Comparison of ENCODE assay signal across 32 cellular contexts in genomic region chr22:44042822-44043221, GRCh38. TPM values are rescaled to one million over a fixed set of nuclear protein-coding genes. Genes with fewer than 3 reads are reported as not detected.
A peak's percentile ranks its signal among the peaks of the same experiment; 100 is the strongest.
DNase-seq lines count a peak whose midpoint lies in the region; ATAC-seq, FAIRE-seq and TF ChIP-seq lines count a peak whose summit lies in the region.
"Had no signal": no experiment of that assay in that cellular context is flagged by ENCODE, and none has a peak within 500 bp of the region (broad histone marks: within the 10 kb centered on the region; RNA-seq: fewer than 3 reads in every experiment).

No MANE protein-coding gene starts in this region.

- BruUV-seq in GM12878 (replicated peaks; lab: Mats Ljungman, UMichigan) = TSS peak; percentile 33

- RAD21 ChIA-PET in GM12878 (lab: Charles Lee; ENCODE audit: unreplicated experiment) = interaction anchor here (0.8 to 2.8 kb wide), 6 partner anchors 17 to 138 kb away, joined by 3 to 42 read pairs (median 4); partner anchors contain the start of genes PARVB and PARVG

- no peak overlapping the region for H2AFZ ChIP-seq in GM12878 (ENCODE audit: control insufficient read depth, low read depth, low read length)

- no peak for TF ChIP-seq EP300 in GM12878 (IDR thresholded peaks at IDR 0.05; ENCODE audit: borderline replicate concordance in 1 of 2, control insufficient read depth in 1 of 2, low read depth in 2 of 2, low read length in 2 of 2)

- FAIRE-seq in GM12878 (lab: Jason Lieb, UNC) = no peak
- FAIRE-seq: endometrium, urothelium cell line had no signal

- peak overlapping the region; percentile 81 for H3K4me2 ChIP-seq in GM12878 (ENCODE audit: control insufficient read depth, insufficient read depth)

- H3K4me3 ChIP-seq in GM12878 (0 out of 2 replicates have a peak overlapping the region, but pooled peaks have one; percentile 32), left lung (no peak overlapping the region)
- H3K4me3 ChIP-seq: heart left ventricle, lower lobe of right lung, testis had no signal

- H3K27me3 ChIP-seq in GM12878 (replicated peaks in 1 of 2; ENCODE audit: control insufficient read depth in 2 of 2, insufficient read depth in 2 of 2, low read length in 1 of 2) = no peaks in the 10 kb centered on the region
- H3K27me3 ChIP-seq in left lung = no peaks in the 10 kb centered on the region
- H3K27me3 ChIP-seq: heart left ventricle, testis had no signal

- no peaks in the 10 kb centered on the region for H4K20me1 ChIP-seq in GM12878 (ENCODE audit: control insufficient read depth, insufficient read depth)

- DNase-seq in DMS53 (lab: John Stamatoyannopoulos, UW) = peak; percentile 33
- no peak for DNase-seq in DMS53 treated with DMSO at 0.1 percent for 48 hours (lab: John Stamatoyannopoulos, UW; ENCODE audit: unreplicated experiment)
- DNase-seq in GM12878 (ENCODE audit: low read depth, low spot score) = no peak
- DNase-seq in left lung = no peak
- DNase-seq in SHP77 treated with DMSO at 0.1 percent for 48 hours (lab: John Stamatoyannopoulos, UW) = no peak
- DNase-seq in NK-92 treated with Interleukin-12 subunit alpha and Interleukin-12 subunit beta, amount 100 ng/mL, for 24 hours (lab: John Stamatoyannopoulos, UW) = no peak
- DNase-seq in NCI-H2081 (lab: John Stamatoyannopoulos, UW) = no peak
- DNase-seq in stimulated activated CD8-positive, alpha-beta memory T cell treated with anti-CD3 and anti-CD28 coated beads, Interleukin-4, amount 100 ng/mL, for 48 hours = no peak
- DNase-seq: activated CD4-positive, alpha-beta T cell treated with anti-CD3 and anti-CD28 coated beads for 48 hours; activated CD8-positive, alpha-beta memory T cell treated with anti-CD3 and anti-CD28 coated beads for 24 hours; activated gamma-delta T cell; activated naive CD8-positive, alpha-beta T cell treated with anti-CD3 and anti-CD28 coated beads, Interleukin-2, amount 10 ng/mL, durations not matched to agents 7 days and 5 days; activated T-cell treated with anti-CD3 and anti-CD28 coated beads, Interleukin-2, amount 50 U/mL, for 24 hours; AML-193; DMS153; GF-D8; KBM-7; kidney glomerular epithelial cell; lower lobe of right lung; NCI-H1105; NCI-H345; NCI-H748 treated with DMSO at 0.1 percent for 48 hours; stimulated activated CD4-positive, alpha-beta T cell treated with anti-CD3 and anti-CD28 coated beads, Interleukin-4, amount 100 ng/mL, for 4 hours; stimulated activated naive CD4-positive, alpha-beta T cell treated with Interleukin-2 at 50 U/mL for 16 hours; T-helper 2 cell; testis had no signal

- CTCF ChIA-PET in GM12878 (lab: Yijun Ruan, JAX) = interaction anchor here (1.0 to 3.4 kb wide), 6 partner anchors 14 to 50 kb away, joined by 3 to 15 read pairs (median 7); no protein-coding TSS in a partner anchor

- TF ChIP-seq POLR2A in GM12878 (IDR thresholded peaks at IDR 0.05; ENCODE audit: low read depth, low read length) = no peak

- TF ChIP-seq RAD21 in GM12878 (IDR thresholded peaks at IDR 0.05; ENCODE audit: insufficient read depth, low read depth, low read length) = no peak

- H3K9me3 ChIP-seq in GM12878 (replicated peaks; ENCODE audit: control insufficient read depth, insufficient read depth, low read length) (no peaks in the 10 kb centered on the region), left lung (no peaks in the 10 kb centered on the region)
- H3K9me3 ChIP-seq: lower lobe of right lung, testis had no signal

- H3K4me1 ChIP-seq in GM12878 (ENCODE audit: control insufficient read depth, insufficient read depth, low read length) (peaks cover 47% of the 10 kb centered on the region), left lung (peaks cover 0 to 12% of the 10 kb centered on the region in 2 donors)

- TF ChIP-seq CTCF in GM12878 (IDR thresholded peaks at IDR 0.05 in 2 of 3, conservative IDR thresholded peaks at IDR 0.05 in 1 of 3; ENCODE audit: control insufficient read depth in 2 of 3, extremely low read depth in 1 of 3, insufficient read depth in 1 of 3, low read depth in 3 of 3, low read length in 3 of 3) (no peak), left lung (IDR thresholded peaks at IDR 0.05) (no peak)

- peak overlapping the region; percentile 85 for H3K27ac ChIP-seq in GM12878 (ENCODE audit: control insufficient read depth, insufficient read depth)
- no peak overlapping the region for H3K27ac ChIP-seq in left lung
- H3K27ac ChIP-seq: 22Rv1, heart left ventricle, lower lobe of right lung, testis had no signal

- 0 out of 2 replicates have a peak overlapping the region, but pooled peaks have one; percentile 9 for H3K9ac ChIP-seq in GM12878 (ENCODE audit: control insufficient read depth, insufficient read depth, low read length)

- 64% methylated on average over 7 of the region's 7 CpGs for WGBS in GM12878 (ENCODE audit: insufficient coverage, insufficient replicate concordance, low lambda C conversion rate, missing lambda C conversion rate)

- SMC1A ChIA-PET in GM12878 (lab: Charles Lee; ENCODE audit: uncharacterized antibody, unreplicated experiment) = interaction anchor here (1.0 to 2.8 kb wide), 10 partner anchors 8 to 49 kb away, joined by 3 to 30 read pairs (median 5); partner anchors contain the start of gene PARVB

- H3K36me3 ChIP-seq in GM12878 (ENCODE audit: control insufficient read depth in 2 of 2, insufficient read depth in 2 of 2, low read length in 1 of 2) (peaks cover 0 to 2% of the 10 kb centered on the region in 2 experiments; a peak in 3 of 4 replicates), left lung (no peaks in the 10 kb centered on the region)
- H3K36me3 ChIP-seq: heart left ventricle, lower lobe of right lung had no signal

- POLR2A ChIA-PET in GM12878 (lab: Charles Lee) = interaction anchor here (1.4 to 3.4 kb wide), 3 partner anchors 15 to 26 kb away, joined by 8 to 17 read pairs (median 9); partner anchors contain the start of gene PARVB

- no peak for ATAC-seq in GM12878
- peak; percentile 49 for ATAC-seq in left lung
- ATAC-seq: heart left ventricle, lower lobe of right lung, SK-N-SH treated with all-trans-retinoic acid at 6 μM for 48 hours had no signal

- in situ Hi-C loops in GM12878 (cut with MboI) = loop anchor here (25.0 kb wide), 1 partner anchor 1381 kb away; no protein-coding TSS in a partner anchor

- peaks cover 83% of the 10 kb centered on the region for H3K79me2 ChIP-seq in GM12878 (ENCODE audit: control insufficient read depth, insufficient read depth, low read length)

- intact Hi-C loops in GM12878 (cut with micrococcal nuclease; ENCODE audit: unreplicated experiment) (loop anchor here (1.0 kb wide), 1 partner anchor 16 kb away; no protein-coding TSS in a partner anchor), left lung (cut with DNase I) (no loop called here)

TF ChIP-seq in GM12878, 131 proteins besides CTCF, POLR2A, EP300 and RAD21:
- TF ChIP-seq NFIC (IDR thresholded peaks at IDR 0.05; ENCODE audit: low read depth, low read length) (no peak), MTA3 (IDR thresholded peaks at IDR 0.05; ENCODE audit: borderline replicate concordance, low read length) (no peak), RBBP5 (conservative IDR thresholded peaks at IDR 0.05) (no peak), KDM1A (IDR thresholded peaks at IDR 0.05; ENCODE audit: borderline replicate concordance) (no peak), PRDM15 (CRISPR knock-in tag; IDR thresholded peaks at IDR 0.05) (no peak), TCF12 (IDR thresholded peaks at IDR 0.05; ENCODE audit: low read depth, low read length) (no peak)

RNA-seq across cellular contexts. Expression of gene PARVB, which starts 18.7 kb away (rescaled TPM):
- 111 and 117 TPM in 2 replicates for total RNA-seq in GM12878 (2013; cell fraction: nucleolus; rRNA removed)
- total RNA-seq in GM12878 (2014; rRNA removed) = 134 and 152 TPM in 2 replicates
- total RNA-seq in GM12878 (2014; rRNA removed; fragmentation: Illumina TruSeq; extraction: Trizol) = 69.7 and 70.3 TPM in 2 replicates
- total RNA-seq in GM12878 (2021) = 154 and 159 TPM in 2 replicates
- 66.8 TPM for polyA plus RNA-seq in GM12878 (2011; ENCODE audit: low read depth)
- polyA plus RNA-seq in GM12878 (2011; rRNA removed) = 206 and 264 TPM in 2 replicates
- 342 and 427 TPM in 2 replicates for polyA plus RNA-seq in GM12878 (2011; cell fraction: cytosol; rRNA removed)
- 245 and 262 TPM in 2 replicates for polyA plus RNA-seq in GM12878 (2011; cell fraction: nucleus; rRNA removed)
- polyA plus RNA-seq in GM12878 (2012) = 179 and 250 TPM in 2 replicates
- 40.7 and 82.2 TPM in 2 replicates for polyA plus RNA-seq in GM12878 (2014; fragmentation: Illumina TruSeq; extraction: Trizol)
- 1 to 10 TPM; 5.2 to 7.1 TPM for polyA plus RNA-seq in GM12878 (2014; fragmentation: Nextera tagmentation; extraction: Ambion mirVana)
- 239 and 255 TPM in 2 replicates for polyA plus RNA-seq in GM12878 (2014; rRNA removed)
- 10 to 100 TPM; 60.9 to 66.9 TPM for polyA plus RNA-seq in GM12878 (2016; fragmentation: Nextera tagmentation; extraction: Ambion mirVana)
- 124 and 137 TPM in 2 replicates for polyA minus RNA-seq in GM12878 (2011; rRNA and poly(A)+ RNA removed)
- polyA minus RNA-seq in GM12878 (2011; cell fraction: cytosol; rRNA and poly(A)+ RNA removed) = 41.4 and 42.4 TPM in 2 replicates
- polyA minus RNA-seq in GM12878 (2011; cell fraction: nucleus; rRNA and poly(A)+ RNA removed) = 18.9 and 21.1 TPM in 2 replicates
- total RNA-seq in left lung = 10 to 100 TPM; 31.7 to 53.7 TPM
- total RNA-seq: HT-29 had no signal
